36 cellular contexts compared by ENCODE assay signal in the genomic region with DNA sequence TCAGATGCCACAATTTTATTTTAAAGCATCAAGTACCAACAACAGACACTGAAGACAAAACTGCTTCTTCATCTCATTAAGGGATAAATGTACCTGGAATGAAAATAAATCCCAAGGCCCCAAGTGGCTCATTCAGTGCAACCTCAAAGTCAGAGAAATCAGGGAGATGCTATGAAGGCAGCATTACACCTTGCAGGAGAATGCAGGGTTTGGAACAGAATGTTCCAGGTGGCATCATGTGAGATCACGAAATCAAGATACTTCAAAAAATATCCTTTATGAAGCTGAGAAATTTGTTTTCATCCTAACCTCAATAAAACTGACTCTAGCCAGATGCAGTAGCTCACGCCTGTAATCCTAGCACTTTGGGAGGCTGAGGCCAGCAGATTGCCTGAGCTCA.
DNase-seq lines count a peak whose midpoint lies in the region; ATAC-seq, FAIRE-seq and TF ChIP-seq lines count a peak whose summit lies in the region.
"Had no signal": no experiment of that assay in that cellular context is flagged by ENCODE, and none has a peak within 500 bp of the region (broad histone marks: within the 10 kb centered on the region; RNA-seq: fewer than 3 reads in every experiment).

No MANE protein-coding gene starts in this region.

- H3K36me3 Mint-ChIP-seq in activated T-helper 17 cell treated with anti-CD3 and anti-CD28 coated beads, Interleukin-2, amount 50 U/mL, for 72 hours (ENCODE audit: low read depth): no peaks in the 10 kb centered on the region
- H3K36me3 Mint-ChIP-seq: CD14-positive monocyte; CD4-positive, alpha-beta memory T cell; CD4-positive, CD25-positive, alpha-beta regulatory T cell; CD8-positive, alpha-beta memory T cell; CD8-positive, alpha-beta T cell had no signal

- no peak overlapping the region for H3K4me3 Mint-ChIP-seq in activated T-helper 17 cell treated with anti-CD3 and anti-CD28 coated beads, Interleukin-2, amount 50 U/mL, for 72 hours
- H3K4me3 Mint-ChIP-seq: B cell; CD14-positive monocyte; CD4-positive, alpha-beta memory T cell; CD4-positive, alpha-beta T cell; CD4-positive, CD25-positive, alpha-beta regulatory T cell; CD8-positive, alpha-beta memory T cell; CD8-positive, alpha-beta T cell had no signal

- H3K9me3 Mint-ChIP-seq in activated T-helper 17 cell treated with anti-CD3 and anti-CD28 coated beads, Interleukin-2, amount 50 U/mL, for 72 hours: no peaks in the 10 kb centered on the region
- H3K9me3 Mint-ChIP-seq: CD4-positive, alpha-beta T cell; CD8-positive, alpha-beta T cell had no signal

- no peak for FAIRE-seq in H54 (lab: Jason Lieb, UNC)
- FAIRE-seq: A204.1, A549, D721Med had no signal

- H3K27ac ChIP-seq in C4-2B: 0 out of 2 replicates have a peak overlapping the region, but pooled peaks have one; percentile 11
- H3K27ac ChIP-seq: 22Rv1; BLaER1; BLaER1 treated with 17β-estradiol and CSF1 and Interleukin-3, amounts not matched to agents 10 nM and 100 nM had no signal

- TF ChIP-seq CTCF in C4-2B (conservative IDR thresholded peaks at IDR 0.05): no peak

- TF ChIP-seq POLR2A in H54 (IDR thresholded peaks at IDR 0.05; ENCODE audit: low read depth, low read length): no peak

- intact Hi-C loops in sciatic nerve (cut with DNase I): no loop called here

- no peaks in the 10 kb centered on the region for H3K4me1 Mint-ChIP-seq in activated T-helper 17 cell treated with anti-CD3 and anti-CD28 coated beads, Interleukin-2, amount 50 U/mL, for 72 hours
- H3K4me1 Mint-ChIP-seq: B cell; CD14-positive monocyte; CD4-positive, alpha-beta memory T cell; CD4-positive, CD25-positive, alpha-beta regulatory T cell; CD8-positive, alpha-beta memory T cell had no signal

- peaks cover 9% of the 10 kb centered on the region for H3K27me3 Mint-ChIP-seq in activated T-helper 17 cell treated with anti-CD3 and anti-CD28 coated beads, Interleukin-2, amount 50 U/mL, for 72 hours
- H3K27me3 Mint-ChIP-seq: CD4-positive, CD25-positive, alpha-beta regulatory T cell had no signal

- peak; percentile 65 for ATAC-seq in sciatic nerve
- ATAC-seq in HG03039 (IDR thresholded peaks at IDR 0.05; ENCODE audit: unreplicated experiment): no peak
- ATAC-seq in activated T-helper 17 cell treated with anti-CD3 and anti-CD28 coated beads, Interleukin-2, amount 50 U/mL, for 72 hours (replicated peaks): no peak
- ATAC-seq: A549; CD8-positive, alpha-beta T cell had no signal

- no peak overlapping the region for H3K27ac Mint-ChIP-seq in activated T-helper 17 cell treated with anti-CD3 and anti-CD28 coated beads, Interleukin-2, amount 50 U/mL, for 72 hours
- H3K27ac Mint-ChIP-seq: B cell; CD14-positive monocyte; CD4-positive, alpha-beta memory T cell; CD4-positive, alpha-beta T cell; CD4-positive, CD25-positive, alpha-beta regulatory T cell; CD8-positive, alpha-beta memory T cell; CD8-positive, alpha-beta T cell had no signal

- peak; percentile 60 for DNase-seq in NCI-H82 (lab: John Stamatoyannopoulos, UW)
- DNase-seq in NCI-H82 treated with DMSO at 0.1 percent for 48 hours (lab: John Stamatoyannopoulos, UW; ENCODE audit: unreplicated experiment): no peak
- peak; percentile 18 for DNase-seq in mesenteric fat pad (ENCODE audit: low spot score)
- DNase-seq in sciatic nerve (ENCODE audit: low spot score): no peak
- DNase-seq in H54 (ENCODE audit: insufficient read length, low spot score): no peak
- DNase-seq: 8988T; ACHN; AML-193; BE2C; C1 segment of cervical spinal cord; Caco-2; Calu3; CD4-positive, alpha-beta memory T cell; CD4-positive, alpha-beta T cell; CD4-positive, CD25-positive, alpha-beta regulatory T cell; CD8-positive, alpha-beta memory T cell; CD8-positive, alpha-beta T cell; COR-L47; DMS 273 treated with DMSO at 0.1 percent for 48 hours; DMS153; DMS53; DMS79; DMS79 treated with DMSO at 0.1 percent for 48 hours; DND-41; EL had no signal

Comparison
In these comparisons a context has a peak if more than half of its experiments do, and no peak if none do; other contexts are left out.
1. DNase-seq: peak in NCI-H82 (single experiment) and mesenteric fat pad (single experiment); none in NCI-H82 treated with DMSO at 0.1 percent for 48 hours (single experiment), sciatic nerve (single experiment) and H54 (single experiment).